ENCODE assay signal across 2 cellular contexts in the genomic region with DNA sequence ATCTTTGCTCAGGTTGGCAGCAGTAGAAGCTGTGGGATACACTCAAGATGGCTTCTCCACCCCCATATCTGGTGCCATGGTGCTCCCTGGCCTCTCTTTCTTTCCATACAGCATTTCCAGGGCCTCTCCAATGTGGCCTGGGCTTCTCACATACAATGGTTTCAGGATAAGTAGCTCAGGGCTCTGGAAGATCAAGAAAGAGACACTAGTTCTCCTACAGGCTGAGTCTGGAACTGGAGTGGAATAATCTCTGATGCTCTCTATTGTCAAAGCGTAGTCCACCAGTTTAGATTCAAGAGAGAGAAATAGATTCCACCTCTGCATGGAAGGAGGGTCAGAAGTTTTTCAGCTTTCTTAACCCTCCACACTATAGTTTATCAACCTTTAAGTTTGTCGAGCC.
TF ChIP-seq lines count a peak whose summit lies in the region.

No MANE protein-coding gene starts in this region.

TF ChIP-seq in HCT116, 20 proteins besides CTCF, POLR2A, EP300 and RAD21 (continued from another document):
- TF ChIP-seq, protein P1, sequence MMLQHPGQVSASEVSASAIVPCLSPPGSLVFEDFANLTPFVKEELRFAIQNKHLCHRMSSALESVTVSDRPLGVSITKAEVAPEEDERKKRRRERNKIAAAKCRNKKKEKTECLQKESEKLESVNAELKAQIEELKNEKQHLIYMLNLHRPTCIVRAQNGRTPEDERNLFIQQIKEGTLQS (IDR thresholded peaks at IDR 0.05) = no peak

TF ChIP-seq in WTC11, 78 proteins besides CTCF, POLR2A, EP300 and RAD21:
- TF ChIP-seq ARID4B (CRISPR knock-in tag; IDR thresholded peaks at IDR 0.05; ENCODE audit: borderline replicate concordance) = no peak
- TF ChIP-seq TCF7 (CRISPR knock-in tag; IDR thresholded peaks at IDR 0.05; ENCODE audit: low read depth) = no peak
- no peak for TF ChIP-seq PRDM15 (CRISPR knock-in tag; IDR thresholded peaks at IDR 0.05)
- TF ChIP-seq, protein P1 (CRISPR knock-in tag; conservative IDR thresholded peaks at IDR 0.05) = no peak
- no peak for TF ChIP-seq ETV6 (CRISPR knock-in tag; IDR thresholded peaks at IDR 0.05)
- TF ChIP-seq E2F1 (CRISPR knock-in tag; IDR thresholded peaks at IDR 0.05) = no peak
- TF ChIP-seq FOXP1 (CRISPR knock-in tag; IDR thresholded peaks at IDR 0.05; ENCODE audit: borderline replicate concordance) = no peak
- no peak for TF ChIP-seq ZSCAN18 (CRISPR knock-in tag; IDR thresholded peaks at IDR 0.05)
- TF ChIP-seq, protein P2, sequence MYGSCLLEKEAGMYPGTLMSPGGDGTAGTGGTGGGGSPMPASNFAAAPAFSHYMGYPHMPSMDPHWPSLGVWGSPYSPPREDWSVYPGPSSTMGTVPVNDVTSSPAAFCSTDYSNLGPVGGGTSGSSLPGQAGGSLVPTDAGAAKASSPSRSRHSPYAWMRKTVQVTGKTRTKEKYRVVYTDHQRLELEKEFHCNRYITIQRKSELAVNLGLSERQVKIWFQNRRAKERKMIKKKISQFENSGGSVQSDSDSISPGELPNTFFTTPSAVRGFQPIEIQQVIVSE (CRISPR knock-in tag; IDR thresholded peaks at IDR 0.05; ENCODE audit: borderline replicate concordance) = no peak
- TF ChIP-seq, protein P3, sequence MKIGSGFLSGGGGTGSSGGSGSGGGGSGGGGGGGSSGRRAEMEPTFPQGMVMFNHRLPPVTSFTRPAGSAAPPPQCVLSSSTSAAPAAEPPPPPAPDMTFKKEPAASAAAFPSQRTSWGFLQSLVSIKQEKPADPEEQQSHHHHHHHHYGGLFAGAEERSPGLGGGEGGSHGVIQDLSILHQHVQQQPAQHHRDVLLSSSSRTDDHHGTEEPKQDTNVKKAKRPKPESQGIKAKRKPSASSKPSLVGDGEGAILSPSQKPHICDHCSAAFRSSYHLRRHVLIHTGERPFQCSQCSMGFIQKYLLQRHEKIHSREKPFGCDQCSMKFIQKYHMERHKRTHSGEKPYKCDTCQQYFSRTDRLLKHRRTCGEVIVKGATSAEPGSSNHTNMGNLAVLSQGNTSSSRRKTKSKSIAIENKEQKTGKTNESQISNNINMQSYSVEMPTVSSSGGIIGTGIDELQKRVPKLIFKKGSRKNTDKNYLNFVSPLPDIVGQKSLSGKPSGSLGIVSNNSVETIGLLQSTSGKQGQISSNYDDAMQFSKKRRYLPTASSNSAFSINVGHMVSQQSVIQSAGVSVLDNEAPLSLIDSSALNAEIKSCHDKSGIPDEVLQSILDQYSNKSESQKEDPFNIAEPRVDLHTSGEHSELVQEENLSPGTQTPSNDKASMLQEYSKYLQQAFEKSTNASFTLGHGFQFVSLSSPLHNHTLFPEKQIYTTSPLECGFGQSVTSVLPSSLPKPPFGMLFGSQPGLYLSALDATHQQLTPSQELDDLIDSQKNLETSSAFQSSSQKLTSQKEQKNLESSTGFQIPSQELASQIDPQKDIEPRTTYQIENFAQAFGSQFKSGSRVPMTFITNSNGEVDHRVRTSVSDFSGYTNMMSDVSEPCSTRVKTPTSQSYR (CRISPR knock-in tag; IDR thresholded peaks at IDR 0.05) = no peak
- no peak for TF ChIP-seq NR3C1 (CRISPR knock-in tag; conservative IDR thresholded peaks at IDR 0.05; ENCODE audit: low read depth)
- TF ChIP-seq CREB1 (CRISPR knock-in tag; IDR thresholded peaks at IDR 0.05) = no peak
- no peak for TF ChIP-seq ELF4 (CRISPR knock-in tag; IDR thresholded peaks at IDR 0.05; ENCODE audit: low read depth)
- TF ChIP-seq ZNF396 (CRISPR knock-in tag; IDR thresholded peaks at IDR 0.05; ENCODE audit: borderline replicate concordance) = no peak
- TF ChIP-seq CBFB (CRISPR knock-in tag; IDR thresholded peaks at IDR 0.05; ENCODE audit: low read depth) = no peak
- TF ChIP-seq KAT7 (CRISPR knock-in tag; IDR thresholded peaks at IDR 0.05; ENCODE audit: borderline replicate concordance) = no peak
- TF ChIP-seq NFATC4 (CRISPR knock-in tag; IDR thresholded peaks at IDR 0.05) = no peak
- TF ChIP-seq ESRRA (CRISPR knock-in tag; IDR thresholded peaks at IDR 0.05; ENCODE audit: borderline replicate concordance) = no peak
- TF ChIP-seq, protein P4, sequence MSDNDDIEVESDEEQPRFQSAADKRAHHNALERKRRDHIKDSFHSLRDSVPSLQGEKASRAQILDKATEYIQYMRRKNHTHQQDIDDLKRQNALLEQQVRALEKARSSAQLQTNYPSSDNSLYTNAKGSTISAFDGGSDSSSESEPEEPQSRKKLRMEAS (CRISPR knock-in tag; IDR thresholded peaks at IDR 0.05) = no peak
- no peak for TF ChIP-seq NFE2L1 (CRISPR knock-in tag; IDR thresholded peaks at IDR 0.05)
